In the genomic region with DNA sequence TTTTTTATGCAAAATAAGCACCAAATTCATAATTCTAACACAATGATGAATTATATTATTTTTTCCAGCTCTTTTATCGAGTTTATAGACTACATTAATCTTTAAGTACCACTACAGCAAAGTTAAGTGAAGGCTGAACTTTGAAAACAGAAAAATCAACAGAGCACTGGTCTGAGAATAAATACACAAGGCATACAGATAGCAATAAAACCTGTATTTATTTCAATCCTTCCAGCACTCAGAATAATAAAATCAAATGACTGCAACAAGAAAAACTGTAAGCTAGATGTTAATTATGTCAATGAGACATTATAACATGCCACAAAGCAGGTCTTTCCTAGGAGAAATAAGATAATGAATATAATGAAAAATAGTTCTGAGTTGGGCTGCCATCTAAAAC, we compare ENCODE assay signal across 28 cellular contexts.
"Had no signal": no experiment of that assay in that cellular context is flagged by ENCODE, and none has a peak within 500 bp of the region (broad histone marks: within the 10 kb centered on the region; RNA-seq: fewer than 3 reads in every experiment).

No MANE protein-coding gene starts in this region.

- H3K27me3 ChIP-seq: adrenal gland, body of pancreas, cardiac muscle cell, colonic mucosa, esophagus squamous epithelium, heart right ventricle, neutrophil, ovary, tibial nerve had no signal

- H3K4me3 ChIP-seq: adrenal gland, body of pancreas, cardiac muscle cell, colonic mucosa, esophagus squamous epithelium, heart right ventricle, lower lobe of right lung, ovary, psoas muscle, smooth muscle cell, tibial nerve had no signal

- H3K27me3 Mint-ChIP-seq: activated CD4-positive, alpha-beta memory T cell treated with anti-CD3 and anti-CD28 coated beads for 36 hours; activated CD4-positive, alpha-beta T cell treated with anti-CD3 and anti-CD28 coated beads, Interleukin-2, amount 10 ng/mL, durations not matched to agents 24 days and 14 days; activated naive CD8-positive, alpha-beta T cell treated with anti-CD3 and anti-CD28 coated beads for 36 hours had no signal

- H3K9me3 Mint-ChIP-seq: activated CD4-positive, alpha-beta memory T cell treated with anti-CD3 and anti-CD28 coated beads for 36 hours; activated CD4-positive, alpha-beta T cell treated with anti-CD3 and anti-CD28 coated beads, Interleukin-2, amount 10 ng/mL, durations not matched to agents 24 days and 14 days; activated naive CD8-positive, alpha-beta T cell treated with anti-CD3 and anti-CD28 coated beads for 36 hours; activated T-cell treated with anti-CD3 and anti-CD28 coated beads, Interleukin-2, amount 50 U/mL, for 4 hours; nephron had no signal

- H3K4me1 ChIP-seq: colonic mucosa, esophagus squamous epithelium, lower lobe of right lung had no signal

- H3K27ac ChIP-seq: adrenal gland, body of pancreas, cardiac muscle cell, colonic mucosa, epithelial cell of prostate, esophagus squamous epithelium, heart right ventricle, lower lobe of right lung, neutrophil, ovary, psoas muscle, tibial nerve had no signal

- DNase-seq: activated CD4-positive, alpha-beta memory T cell treated with anti-CD3 and anti-CD28 coated beads for 36 hours; activated CD4-positive, alpha-beta T cell treated with anti-CD3 and anti-CD28 coated beads, Interleukin-2, amount 10 ng/mL, durations not matched to agents 24 days and 14 days; activated CD8-positive, alpha-beta memory T cell treated with anti-CD3 and anti-CD28 coated beads, Interleukin-2, amount 50 U/mL, for 48 hours; activated naive CD4-positive, alpha-beta T cell treated with Interleukin-2 at 50 U/mL for 16 hours; activated naive CD8-positive, alpha-beta T cell treated with anti-CD3 and anti-CD28 coated beads for 36 hours; activated T-cell treated with anti-CD3 and anti-CD28 coated beads, Interleukin-2, amount 50 U/mL, for 4 hours; adrenal gland; aorta; body of pancreas; cerebellar nuclear complex; colonic mucosa; effector CD8-positive, alpha-beta T cell; esophagus squamous epithelium; foreskin melanocyte; heart right ventricle; lower lobe of right lung; mesenchymal stem cell; ovary; psoas muscle; stimulated activated CD4-positive, alpha-beta T cell treated with anti-CD3 and anti-CD28 coated beads, Interleukin-1b, Interleukin-23, amount 100 ng/mL, for 48 hours; stimulated activated naive CD4-positive, alpha-beta T cell treated with Interleukin-2 at 50 U/mL for 16 hours had no signal

- ATAC-seq: activated T-cell treated with anti-CD3 and anti-CD28 coated beads, Interleukin-2, amount 50 U/mL, for 4 hours; body of pancreas; heart right ventricle; lower lobe of right lung; psoas muscle had no signal

- H3K36me3 ChIP-seq: colonic mucosa, ovary had no signal

- FAIRE-seq: endometrium had no signal

- H3K9me3 ChIP-seq: adrenal gland, body of pancreas, colonic mucosa, esophagus squamous epithelium, heart right ventricle, lower lobe of right lung, neutrophil, ovary, psoas muscle, tibial nerve had no signal

- H3K27ac Mint-ChIP-seq: activated CD4-positive, alpha-beta memory T cell treated with anti-CD3 and anti-CD28 coated beads for 36 hours; activated CD4-positive, alpha-beta T cell treated with anti-CD3 and anti-CD28 coated beads, Interleukin-2, amount 10 ng/mL, durations not matched to agents 24 days and 14 days; activated naive CD8-positive, alpha-beta T cell treated with anti-CD3 and anti-CD28 coated beads for 36 hours had no signal

- H3K4me3 Mint-ChIP-seq: activated CD4-positive, alpha-beta memory T cell treated with anti-CD3 and anti-CD28 coated beads for 36 hours; activated CD4-positive, alpha-beta T cell treated with anti-CD3 and anti-CD28 coated beads, Interleukin-2, amount 10 ng/mL, durations not matched to agents 24 days and 14 days; activated naive CD8-positive, alpha-beta T cell treated with anti-CD3 and anti-CD28 coated beads for 36 hours; activated T-cell treated with anti-CD3 and anti-CD28 coated beads, Interleukin-2, amount 50 U/mL, for 4 hours; nephron had no signal

- H3K4me2 ChIP-seq: smooth muscle cell had no signal
